Comparison of ENCODE assay signal across 15 cellular contexts in genomic region chr16:88376053-88376834, GRCh38. TPM values are rescaled to one million over a fixed set of nuclear protein-coding genes. Genes with fewer than 3 reads are reported as not detected.
DNase-seq lines count a peak whose midpoint lies in the region; ATAC-seq and TF ChIP-seq lines count a peak whose summit lies in the region.
"Had no signal": no experiment of that assay in that cellular context is flagged by ENCODE, and none has a peak within 500 bp of the region (broad histone marks: within the 10 kb centered on the region; RNA-seq: fewer than 3 reads in every experiment).

No MANE protein-coding gene starts in this region.

- H3K9me3 Mint-ChIP-seq in natural killer cell treated with Interleukin-12 subunit alpha and Interleukin-12 subunit beta and Interleukin-15 and Interleukin-18, amount 100 ng/mL, for 72 hours, result no peaks in the 10 kb centered on the region
- H3K9me3 Mint-ChIP-seq in natural killer cell (no peaks in the 10 kb centered on the region), neural crest cell (no peaks in the 10 kb centered on the region)
- H3K9me3 Mint-ChIP-seq: activated T-cell treated with anti-CD3 and anti-CD28 coated beads, Interleukin-2, amount 50 U/mL, for 4 hours; type B pancreatic cell had no signal

- H3K4me1 Mint-ChIP-seq in natural killer cell treated with Interleukin-12 subunit alpha and Interleukin-12 subunit beta and Interleukin-15 and Interleukin-18, amount 100 ng/mL, for 72 hours (ENCODE audit: low read depth in 2 of 2), result peaks cover 0 to 4% of the 10 kb centered on the region in 2 donors
- H3K4me1 Mint-ChIP-seq in natural killer cell (no peaks in the 10 kb centered on the region), neural crest cell (peaks cover 20% of the 10 kb centered on the region)

- no peaks in the 10 kb centered on the region for H3K4me1 ChIP-seq in aorta (ENCODE audit: control insufficient read depth in 1 of 2, insufficient read depth in 2 of 2, low read length in 2 of 2)
- H3K4me1 ChIP-seq: heart right ventricle, SJCRH30 had no signal

- no peaks in the 10 kb centered on the region for H3K27me3 ChIP-seq in aorta (ENCODE audit: control insufficient read depth in 1 of 2, insufficient read depth in 2 of 2, low read length in 1 of 2)
- H3K27me3 ChIP-seq: SJCRH30 had no signal

- DNase-seq in natural killer cell treated with Interleukin-12 subunit alpha and Interleukin-12 subunit beta and Interleukin-15 and Interleukin-18, amount 100 ng/mL, for 72 hours (ENCODE audit: low spot score), result peak; percentile 48
- DNase-seq in natural killer cell, result no peak
- peak; percentile 68 for DNase-seq in globus pallidus (ENCODE audit: low spot score)
- DNase-seq in neural crest cell (ENCODE audit: low read depth, low spot score), result peak; percentile 46
- peak; percentile 45 to 74 for DNase-seq in aorta
- DNase-seq in GDM1 (lab: John Stamatoyannopoulos, UW), result no peak
- DNase-seq in DMS 273 (lab: John Stamatoyannopoulos, UW; ENCODE audit: unreplicated experiment), result no peak
- DNase-seq in GM19238 (ENCODE audit: insufficient read length, low spot score), result no peak
- DNase-seq: activated CD4-positive, alpha-beta T cell treated with anti-CD3 and anti-CD28 coated beads, Interleukin-2, amount 50 U/mL, for 1 hour; activated T-cell treated with anti-CD3 and anti-CD28 coated beads, Interleukin-2, amount 50 U/mL, for 4 hours; heart right ventricle; kidney glomerular epithelial cell; SJCRH30; stimulated activated CD4-positive, alpha-beta T cell treated with anti-CD3 and anti-CD28 coated beads, Interleukin-4, amount 100 ng/mL, for 1 hour had no signal

- 79 to 82% methylated on average over 46 to 48 of the region's 48 CpGs for WGBS in aorta, 2 donors

- H3K27ac ChIP-seq in aorta (ENCODE audit: low read depth in 1 of 2, low read length in 2 of 2), result no peak overlapping the region
- H3K27ac ChIP-seq: SJCRH30 had no signal

- TF ChIP-seq CTCF in natural killer cell (IDR thresholded peaks at IDR 0.05) (no peak), neural crest cell (conservative IDR thresholded peaks at IDR 0.05) (no peak)

- ATAC-seq in natural killer cell treated with Interleukin-12 subunit alpha and Interleukin-12 subunit beta and Interleukin-15 and Interleukin-18, amount 100 ng/mL, for 72 hours, result no peak
- no peak for ATAC-seq in natural killer cell
- ATAC-seq in aorta (ENCODE audit: low FRiP score), result no peak
- ATAC-seq: activated T-cell treated with anti-CD3 and anti-CD28 coated beads, Interleukin-2, amount 50 U/mL, for 4 hours had no signal

- H3K36me3 Mint-ChIP-seq in natural killer cell treated with Interleukin-12 subunit alpha and Interleukin-12 subunit beta and Interleukin-15 and Interleukin-18, amount 100 ng/mL, for 72 hours, result no peaks in the 10 kb centered on the region
- no peaks in the 10 kb centered on the region for H3K36me3 Mint-ChIP-seq in natural killer cell
- H3K36me3 Mint-ChIP-seq in neural crest cell (ENCODE audit: low read depth), result no peaks in the 10 kb centered on the region
- H3K36me3 Mint-ChIP-seq: type B pancreatic cell had no signal

- intact Hi-C loops in natural killer cell (cut with micrococcal nuclease), result no loop called here
- intact Hi-C loops in aorta (cut with DNase I), result loop anchor here in 1 of 2 donors (5.0 kb wide), 1 partner anchor 179 kb away; no protein-coding TSS in a partner anchor

- H3K4me3 ChIP-seq in aorta (ENCODE audit: low read length in 2 of 2), result no peak overlapping the region
- H3K4me3 ChIP-seq: heart right ventricle, SJCRH30 had no signal

- no peaks in the 10 kb centered on the region for H3K36me3 ChIP-seq in aorta (ENCODE audit: control insufficient read depth in 1 of 2, insufficient read depth in 2 of 2, low read length in 1 of 2)
- H3K36me3 ChIP-seq: heart right ventricle, SJCRH30 had no signal

- peaks cover 3 to 7% of the 10 kb centered on the region in 2 donors for H3K27me3 Mint-ChIP-seq in natural killer cell treated with Interleukin-12 subunit alpha and Interleukin-12 subunit beta and Interleukin-15 and Interleukin-18, amount 100 ng/mL, for 72 hours
- peaks cover 0 to 3% of the 10 kb centered on the region in 2 donors for H3K27me3 Mint-ChIP-seq in natural killer cell (ENCODE audit: low read depth in 2 of 2)
- H3K27me3 Mint-ChIP-seq in neural crest cell (ENCODE audit: low read depth), result no peaks in the 10 kb centered on the region

- no peak overlapping the region for H3K27ac Mint-ChIP-seq in natural killer cell treated with Interleukin-12 subunit alpha and Interleukin-12 subunit beta and Interleukin-15 and Interleukin-18, amount 100 ng/mL, for 72 hours
- H3K27ac Mint-ChIP-seq in natural killer cell (no peak overlapping the region), neural crest cell (ENCODE audit: unreplicated experiment) (peak overlapping the region; percentile 20)
- H3K27ac Mint-ChIP-seq: type B pancreatic cell had no signal

- H3K9me3 ChIP-seq in aorta (ENCODE audit: control insufficient read depth, low read length), result no peaks in the 10 kb centered on the region
- H3K9me3 ChIP-seq: heart right ventricle, SJCRH30 had no signal

- H3K4me3 Mint-ChIP-seq in natural killer cell treated with Interleukin-12 subunit alpha and Interleukin-12 subunit beta and Interleukin-15 and Interleukin-18, amount 100 ng/mL, for 72 hours, result no peak overlapping the region
- H3K4me3 Mint-ChIP-seq in natural killer cell (no peak overlapping the region), neural crest cell (peak overlapping the region; percentile 13)
- H3K4me3 Mint-ChIP-seq: activated T-cell treated with anti-CD3 and anti-CD28 coated beads, Interleukin-2, amount 50 U/mL, for 4 hours; type B pancreatic cell had no signal

RNA-seq across cellular contexts. Expression of gene ZNF469, which starts 6.5 kb away (rescaled TPM):
- 1 to 10 TPM; 3.0 to 6.1 TPM for total RNA-seq in natural killer cell treated with Interleukin-12 subunit alpha and Interleukin-12 subunit beta and Interleukin-15 and Interleukin-18, amount 100 ng/mL, for 72 hours
- total RNA-seq in natural killer cell (1 to 10 TPM; 4.5 to 5.8 (median 4.9) TPM), neural crest cell (0.52 and 0.58 TPM in 2 replicates), aorta (1 to 10 TPM; 1.9 to 5.2 TPM)
- polyA plus RNA-seq in aorta, result under 1 TPM; 0.38 to 0.54 TPM
- total RNA-seq: SJCRH30 had no signal

Comparison
In these comparisons a context has a peak if more than half of its experiments do, and no peak if none do; other contexts are left out.
1. DNase-seq: peak in natural killer cell treated with Interleukin-12 subunit alpha and Interleukin-12 subunit beta and Interleukin-15 and Interleukin-18, amount 100 ng/mL, for 72 hours (single experiment), globus pallidus (single experiment), neural crest cell (single experiment) and aorta (2 of 2); none in natural killer cell (single experiment), GDM1 (single experiment), DMS 273 (single experiment) and GM19238 (single experiment).